ENCODE assay signal across 1 cellular context in genomic region chr15:73617310-73617709, GRCh38.
TF ChIP-seq lines count a peak whose summit lies in the region.

No MANE protein-coding gene starts in this region.

TF ChIP-seq in H1, 55 proteins besides CTCF, POLR2A, EP300 and RAD21 (continued from another document):
- TF ChIP-seq HDAC6 (IDR thresholded peaks at IDR 0.05; ENCODE audit: low read depth, low read length) (no peak), CREB1 (IDR thresholded peaks at IDR 0.05) (no peak), ASH2L (IDR thresholded peaks at IDR 0.05; ENCODE audit: low read length) (no peak), RFX5 (IDR thresholded peaks at IDR 0.05; ENCODE audit: borderline replicate concordance, low read depth, low read length) (no peak), CHD1 (IDR thresholded peaks at IDR 0.05; ENCODE audit: low read depth, low read length) (no peak), JUND (IDR thresholded peaks at IDR 0.05; ENCODE audit: low read length) (no peak), TAF1 (IDR thresholded peaks at IDR 0.05; ENCODE audit: low read depth, low read length) (no peak), EGR1 (IDR thresholded peaks at IDR 0.05; ENCODE audit: borderline replicate concordance, low read depth, low read length) (no peak), SUZ12 (IDR thresholded peaks at IDR 0.05; ENCODE audit: low read length) (no peak), USF2 (IDR thresholded peaks at IDR 0.05; ENCODE audit: low read length) (no peak), SIN3A (conservative IDR thresholded peaks at IDR 0.05 in 1 of 2, IDR thresholded peaks at IDR 0.05 in 1 of 2; ENCODE audit: low read depth in 1 of 2, low read length in 2 of 2) (no peak), TEAD4 (IDR thresholded peaks at IDR 0.05; ENCODE audit: low read depth, low read length) (no peak), SP4 (IDR thresholded peaks at IDR 0.05; ENCODE audit: low read length) (no peak), NANOG (IDR thresholded peaks at IDR 0.05; ENCODE audit: insufficient read depth, low read depth, low read length, poor library complexity, severe bottlenecking) (no peak)
